In genomic region chr19:9796113-9796773, GRCh38 we compare ENCODE assay signal across 1 cellular context.
TF ChIP-seq lines count a peak whose summit lies in the region.

No MANE protein-coding gene starts in this region.

TF ChIP-seq in HepG2, 621 proteins besides CTCF, POLR2A, EP300 and RAD21:
- TF ChIP-seq GABPA (IDR thresholded peaks at IDR 0.05; ENCODE audit: low read depth, low read length), result no peak
- 0 out of 2 replicates have a peak, but pooled peaks have one; percentile 35 for TF ChIP-seq GABPA (CRISPR knock-in tag; IDR thresholded peaks at IDR 0.05; ENCODE audit: low read depth)
- TF ChIP-seq SAP130 (CRISPR knock-in tag; IDR thresholded peaks at IDR 0.05; ENCODE audit: low read depth), result peak; percentile 46; the same call in 1 of the 2 replicates
- TF ChIP-seq HMGXB4 (CRISPR knock-in tag; IDR thresholded peaks at IDR 0.05; ENCODE audit: borderline replicate concordance in 1 of 2, low read depth in 1 of 2), result 0 out of 4 replicates have a peak, but pooled peaks of 1 of the 2 experiments have one; percentile 39
- TF ChIP-seq ARID3A (IDR thresholded peaks at IDR 0.05; ENCODE audit: low read depth, low read length), result peak; percentile 96
- 0 out of 2 replicates have a peak, but pooled peaks have one; percentile 26 for TF ChIP-seq IRF2 (CRISPR knock-in tag; IDR thresholded peaks at IDR 0.05)
- TF ChIP-seq RFX1 (IDR thresholded peaks at IDR 0.05), result peak; percentile 56; the same call in 1 of the 2 replicates
- 0 out of 2 replicates have a peak, but pooled peaks have one; percentile 24 for TF ChIP-seq ZNF331 (CRISPR knock-in tag; IDR thresholded peaks at IDR 0.05)
- TF ChIP-seq, protein P1, sequence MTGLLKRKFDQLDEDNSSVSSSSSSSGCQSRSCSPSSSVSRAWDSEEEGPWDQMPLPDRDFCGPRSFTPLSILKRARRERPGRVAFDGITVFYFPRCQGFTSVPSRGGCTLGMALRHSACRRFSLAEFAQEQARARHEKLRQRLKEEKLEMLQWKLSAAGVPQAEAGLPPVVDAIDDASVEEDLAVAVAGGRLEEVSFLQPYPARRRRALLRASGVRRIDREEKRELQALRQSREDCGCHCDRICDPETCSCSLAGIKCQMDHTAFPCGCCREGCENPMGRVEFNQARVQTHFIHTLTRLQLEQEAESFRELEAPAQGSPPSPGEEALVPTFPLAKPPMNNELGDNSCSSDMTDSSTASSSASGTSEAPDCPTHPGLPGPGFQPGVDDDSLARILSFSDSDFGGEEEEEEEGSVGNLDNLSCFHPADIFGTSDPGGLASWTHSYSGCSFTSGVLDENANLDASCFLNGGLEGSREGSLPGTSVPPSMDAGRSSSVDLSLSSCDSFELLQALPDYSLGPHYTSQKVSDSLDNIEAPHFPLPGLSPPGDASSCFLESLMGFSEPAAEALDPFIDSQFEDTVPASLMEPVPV (CRISPR knock-in tag; IDR thresholded peaks at IDR 0.05), result no peak
- TF ChIP-seq, protein P2, sequence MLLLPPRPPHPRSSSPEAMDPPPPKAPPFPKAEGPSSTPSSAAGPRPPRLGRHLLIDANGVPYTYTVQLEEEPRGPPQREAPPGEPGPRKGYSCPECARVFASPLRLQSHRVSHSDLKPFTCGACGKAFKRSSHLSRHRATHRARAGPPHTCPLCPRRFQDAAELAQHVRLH (CRISPR knock-in tag; IDR thresholded peaks at IDR 0.05; ENCODE audit: borderline replicate concordance, low read depth), result peak; percentile 57; the same call in 1 of the 2 replicates
- peak; percentile 65; the same call in 1 of the 2 replicates for TF ChIP-seq ELF3 (CRISPR knock-in tag; IDR thresholded peaks at IDR 0.05)
- 0 out of 2 replicates have a peak, but pooled peaks have one; percentile 34 for TF ChIP-seq IKZF5 (CRISPR knock-in tag; IDR thresholded peaks at IDR 0.05)
- TF ChIP-seq ZNF335 (CRISPR knock-in tag; IDR thresholded peaks at IDR 0.05), result no peak
- TF ChIP-seq ETV5 (CRISPR knock-in tag; IDR thresholded peaks at IDR 0.05; ENCODE audit: borderline replicate concordance), result peak; percentile 38; the same call in 1 of the 2 replicates
- peak; percentile 94 for TF ChIP-seq STAG1 (CRISPR knock-in tag; IDR thresholded peaks at IDR 0.05)
- TF ChIP-seq JUNB (CRISPR knock-in tag; IDR thresholded peaks at IDR 0.05; ENCODE audit: borderline replicate concordance), result no peak
- TF ChIP-seq, protein P3, sequence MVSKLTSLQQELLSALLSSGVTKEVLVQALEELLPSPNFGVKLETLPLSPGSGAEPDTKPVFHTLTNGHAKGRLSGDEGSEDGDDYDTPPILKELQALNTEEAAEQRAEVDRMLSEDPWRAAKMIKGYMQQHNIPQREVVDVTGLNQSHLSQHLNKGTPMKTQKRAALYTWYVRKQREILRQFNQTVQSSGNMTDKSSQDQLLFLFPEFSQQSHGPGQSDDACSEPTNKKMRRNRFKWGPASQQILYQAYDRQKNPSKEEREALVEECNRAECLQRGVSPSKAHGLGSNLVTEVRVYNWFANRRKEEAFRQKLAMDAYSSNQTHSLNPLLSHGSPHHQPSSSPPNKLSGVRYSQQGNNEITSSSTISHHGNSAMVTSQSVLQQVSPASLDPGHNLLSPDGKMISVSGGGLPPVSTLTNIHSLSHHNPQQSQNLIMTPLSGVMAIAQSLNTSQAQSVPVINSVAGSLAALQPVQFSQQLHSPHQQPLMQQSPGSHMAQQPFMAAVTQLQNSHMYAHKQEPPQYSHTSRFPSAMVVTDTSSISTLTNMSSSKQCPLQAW (CRISPR knock-in tag; IDR thresholded peaks at IDR 0.05), result 0 out of 2 replicates have a peak, but pooled peaks have one; percentile 17
- no peak for TF ChIP-seq HDAC1 (CRISPR knock-in tag; IDR thresholded peaks at IDR 0.05)
- peak; percentile 96 for TF ChIP-seq SMC3 (IDR thresholded peaks at IDR 0.05; ENCODE audit: low read length)
- no peak for TF ChIP-seq GRHL1 (CRISPR knock-in tag; conservative IDR thresholded peaks at IDR 0.05)
- 0 out of 2 replicates have a peak, but pooled peaks have one; percentile 43 for TF ChIP-seq SMAD3 (CRISPR knock-in tag; IDR thresholded peaks at IDR 0.05)
- no peak for TF ChIP-seq CREBL2 (CRISPR knock-in tag; IDR thresholded peaks at IDR 0.05; ENCODE audit: borderline replicate concordance)
- TF ChIP-seq THAP11 (CRISPR knock-in tag; IDR thresholded peaks at IDR 0.05), result 0 out of 2 replicates have a peak, but pooled peaks have one; percentile 25
- peak; percentile 70 for TF ChIP-seq RFX3 (CRISPR knock-in tag; IDR thresholded peaks at IDR 0.05)
- peak; percentile 43; the same call in 1 of the 2 replicates for TF ChIP-seq ZMYM3 (CRISPR knock-in tag; IDR thresholded peaks at IDR 0.05)
- no peak for TF ChIP-seq ZNF446 (CRISPR knock-in tag; IDR thresholded peaks at IDR 0.05)
- TF ChIP-seq RELA (CRISPR knock-in tag; IDR thresholded peaks at IDR 0.05), result no peak
- peak; percentile 24; the same call in 1 of the 3 replicates for TF ChIP-seq MXI1 (IDR thresholded peaks at IDR 0.05; ENCODE audit: borderline replicate concordance, low read depth, low read length)
- no peak for TF ChIP-seq GTF3A (CRISPR knock-in tag; conservative IDR thresholded peaks at IDR 0.05)
